1 cellular context compared by ENCODE assay signal in genomic region chr7:128407751-128408708, GRCh38.
TF ChIP-seq lines count a peak whose summit lies in the region.

No MANE protein-coding gene starts in this region.

TF ChIP-seq in HCT116, 20 proteins besides CTCF, POLR2A, EP300 and RAD21 (continued from another document):
- TF ChIP-seq ATF3 (IDR thresholded peaks at IDR 0.05) (no peak), CBX3 (IDR thresholded peaks at IDR 0.05; ENCODE audit: low read depth) (no peak), SP1 (IDR thresholded peaks at IDR 0.05; ENCODE audit: low read depth) (no peak), TCF7L2 (IDR thresholded peaks at IDR 0.05; ENCODE audit: borderline replicate concordance, extremely low read depth, insufficient read depth, insufficient read length) (no peak), YY1 (IDR thresholded peaks at IDR 0.05; ENCODE audit: extremely low read depth, insufficient replicate concordance, low read depth, low read length) (no peak), ELF1 (IDR thresholded peaks at IDR 0.05; ENCODE audit: borderline replicate concordance, low read depth) (no peak), EZH2 (IDR thresholded peaks at IDR 0.05) (no peak), SIN3A (IDR thresholded peaks at IDR 0.05; ENCODE audit: low read depth) (no peak), EZH2phosphoT487 (IDR thresholded peaks at IDR 0.05; ENCODE audit: borderline replicate concordance) (no peak)
